In the genomic region with DNA sequence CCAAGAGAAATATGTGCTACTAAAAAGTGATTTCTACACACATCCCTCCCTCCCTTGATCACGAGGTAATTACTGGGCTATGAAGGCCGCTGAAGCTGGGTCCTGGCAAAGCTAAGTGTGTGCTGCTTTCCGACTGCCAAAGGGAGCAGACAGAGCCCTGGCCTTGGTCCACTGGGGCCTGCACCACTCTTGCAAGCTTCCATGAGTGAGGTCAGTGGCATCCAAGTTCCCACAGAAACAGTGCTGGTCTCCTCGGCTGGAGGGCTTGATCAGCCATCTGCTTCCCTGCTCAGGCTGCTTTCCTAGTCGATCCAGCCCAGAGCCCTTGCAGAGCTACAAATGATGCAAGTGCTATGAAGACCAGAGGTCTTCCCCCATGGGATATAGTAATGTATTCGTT, we compare ENCODE assay signal across 15 cellular contexts.
DNase-seq lines count a peak whose midpoint lies in the region; ATAC-seq and TF ChIP-seq lines count a peak whose summit lies in the region.
"Had no signal": no experiment of that assay in that cellular context is flagged by ENCODE, and none has a peak within 500 bp of the region (broad histone marks: within the 10 kb centered on the region; RNA-seq: fewer than 3 reads in every experiment).

No MANE protein-coding gene starts in this region.

- no peak overlapping the region for H2AK9ac ChIP-seq in IMR-90 (replicated peaks; ENCODE audit: low read depth, low read length, poor library complexity)

- H4K91ac ChIP-seq in IMR-90 (ENCODE audit: insufficient read depth, low read depth, low read length) = no peak overlapping the region

- H3K36me3 ChIP-seq in IMR-90 (ENCODE audit: control insufficient read depth, insufficient read depth, low read length) (no peaks in the 10 kb centered on the region), fibroblast of lung (ENCODE audit: control insufficient read depth, insufficient read depth, low read length) (no peaks in the 10 kb centered on the region), lower lobe of right lung (no peaks in the 10 kb centered on the region)

- POLR2A ChIA-PET in IMR-90 (lab: Charles Lee; ENCODE audit: unreplicated experiment) = no interaction called here

- no peaks in the 10 kb centered on the region for H3K79me2 ChIP-seq in fibroblast of lung (ENCODE audit: control insufficient read depth, insufficient read depth, low read length)

- H3K14ac ChIP-seq in IMR-90 (replicated peaks; ENCODE audit: low read depth, low read length) = peak overlapping the region; percentile 19

- ATAC-seq in IMR-90 (ENCODE audit: low read depth) = no peak
- ATAC-seq in lower lobe of right lung = peak; percentile 32 to 78
- ATAC-seq in GM18858 (IDR thresholded peaks at IDR 0.05; ENCODE audit: unreplicated experiment) = no peak

- H3K4me1 ChIP-seq in IMR-90 (ENCODE audit: control insufficient read depth, insufficient read depth, low read length) (peaks cover 29% of the 10 kb centered on the region), fibroblast of lung (ENCODE audit: control insufficient read depth, extremely low read depth, insufficient read depth, low read length) (peaks cover 11% of the 10 kb centered on the region), lower lobe of right lung (no peaks in the 10 kb centered on the region)

- H3K27me3 ChIP-seq in IMR-90 (ENCODE audit: control insufficient read depth, insufficient read depth, low read length) = no peaks in the 10 kb centered on the region
- no peaks in the 10 kb centered on the region for H3K27me3 ChIP-seq in fibroblast of lung (ENCODE audit: control insufficient read depth, insufficient read depth, low read length)
- H3K27me3 ChIP-seq in lower lobe of right lung (ENCODE audit: low read depth) = no peaks in the 10 kb centered on the region
- H3K27me3 ChIP-seq: esophagus muscularis mucosa had no signal

- 0 out of 2 replicates have a peak overlapping the region, but pooled peaks have one; percentile 13 for H3K23ac ChIP-seq in IMR-90 (ENCODE audit: low read depth, low read length)

- no peak overlapping the region for H3K27ac ChIP-seq in IMR-90 (ENCODE audit: insufficient read depth, low read length)
- H3K27ac ChIP-seq in fibroblast of lung (ENCODE audit: insufficient read depth, low read length) = no peak overlapping the region
- no peak overlapping the region for H3K27ac ChIP-seq in lower lobe of right lung

- H2AK5ac ChIP-seq in IMR-90 (ENCODE audit: low read depth, low read length) = no peak overlapping the region

- DNase-seq in IMR-90 (no peak), fibroblast of lung (ENCODE audit: low read depth in 2 of 2) (peak; percentile 68 to 82), lower lobe of right lung (no peak), stromal cell of bone marrow (ENCODE audit: low read depth) (peak; percentile 81), HuH-7 (ENCODE audit: low spot score) (no peak), NCI-H1436 (lab: John Stamatoyannopoulos, UW) (no peak), RKO (ENCODE audit: low spot score) (no peak)
- DNase-seq: activated CD8-positive, alpha-beta memory T cell treated with anti-CD3 and anti-CD28 coated beads for 24 hours; activated naive CD4-positive, alpha-beta T cell treated with Interleukin-2 at 50 U/mL for 16 hours; DND-41; KBM-7; NCI-H187; NCI-H748 treated with DMSO at 0.1 percent for 48 hours had no signal

- no peak for TF ChIP-seq RAD21 in IMR-90 (IDR thresholded peaks at IDR 0.05; ENCODE audit: low read length)

- TF ChIP-seq POLR2A in IMR-90 (IDR thresholded peaks at IDR 0.05; ENCODE audit: low read depth, low read length) = no peak

- dilution Hi-C loops in IMR-90 (cut with HindIII; ENCODE audit: low sequenced_read_pairs, unreplicated experiment) = no loop called here

- peaks cover 29% of the 10 kb centered on the region for H3K9me1 ChIP-seq in IMR-90 (ENCODE audit: insufficient read depth, low read length)

- H2AFZ ChIP-seq in IMR-90 (replicated peaks; ENCODE audit: low read length, poor library complexity) = no peak overlapping the region
- no peak overlapping the region for H2AFZ ChIP-seq in fibroblast of lung (ENCODE audit: low read length)

- H2BK15ac ChIP-seq in IMR-90 (ENCODE audit: low read depth, low read length) = no peak overlapping the region

- no peaks in the 10 kb centered on the region for H4K20me1 ChIP-seq in IMR-90 (ENCODE audit: insufficient read depth, low read length)
- no peaks in the 10 kb centered on the region for H4K20me1 ChIP-seq in fibroblast of lung (ENCODE audit: control insufficient read depth, extremely low read depth, insufficient read depth, low read length)

- intact Hi-C loops in IMR-90 (cut with micrococcal nuclease) = no loop called here
- intact Hi-C loops in lower lobe of right lung (cut with DNase I) = no loop called here

- in situ Hi-C loops in IMR-90 (cut with MboI; ENCODE audit: low sequenced_read_pairs) = no loop called here

- TF ChIP-seq CTCF in IMR-90 (conservative IDR thresholded peaks at IDR 0.05; ENCODE audit: low read depth, low read length) (no peak), fibroblast of lung (conservative IDR thresholded peaks at IDR 0.05 in 1 of 2, IDR thresholded peaks at IDR 0.05 in 1 of 2; ENCODE audit: low read depth in 1 of 2, low read length in 2 of 2) (no peak), lower lobe of right lung (IDR thresholded peaks at IDR 0.05) (no peak)

- H3K9ac ChIP-seq in IMR-90 (ENCODE audit: low read depth, low read length) = no peak overlapping the region
- H3K9ac ChIP-seq in fibroblast of lung (ENCODE audit: insufficient read depth, low read length) = no peak overlapping the region

- peak overlapping the region; percentile 18; the same call in 1 of the 2 replicates for H3K4ac ChIP-seq in IMR-90 (ENCODE audit: low read depth, low read length)

- H4K8ac ChIP-seq in IMR-90 (ENCODE audit: low read depth in 2 of 2, low read length in 2 of 2) = no peak overlapping the region

- no peak overlapping the region; the same call in 1 of the 2 replicates for H3K18ac ChIP-seq in IMR-90 (ENCODE audit: low read depth, low read length)

- CTCF ChIA-PET in IMR-90 (lab: Yijun Ruan, JAX) = interaction anchor here (0.6 to 1.3 kb wide), 3 partner anchors 20 to 213 kb away, joined by 3 read pairs; a partner anchor contains a TSS

- H2BK120ac ChIP-seq in IMR-90 (ENCODE audit: low read depth, low read length) = 0 out of 2 replicates have a peak overlapping the region, but pooled peaks have one; percentile 23

- BruUV-seq in IMR-90 (replicated peaks; lab: Mats Ljungman, UMichigan) = no TSS peak

- H2BK20ac ChIP-seq in IMR-90 (ENCODE audit: low read depth, low read length) = no peak overlapping the region

- H3K4me2 ChIP-seq in IMR-90 (ENCODE audit: low read depth, low read length) (no peak overlapping the region), fibroblast of lung (ENCODE audit: extremely low read depth, insufficient read depth, low read length) (no peak overlapping the region)

- H4K5ac ChIP-seq in IMR-90 (ENCODE audit: low read depth, low read length) = no peak overlapping the region

- H3K9me3 ChIP-seq in IMR-90 (ENCODE audit: control insufficient read depth, insufficient read depth, low read length) (no peaks in the 10 kb centered on the region), fibroblast of lung (ENCODE audit: control insufficient read depth, insufficient read depth, low read depth, low read length) (no peaks in the 10 kb centered on the region), lower lobe of right lung (no peaks in the 10 kb centered on the region)
- H3K9me3 ChIP-seq: esophagus muscularis mucosa had no signal

- H3K4me3 ChIP-seq in IMR-90 (ENCODE audit: insufficient read depth, low read depth, low read length) (no peak overlapping the region), fibroblast of lung (replicated peaks in 1 of 4; ENCODE audit: control extremely low read depth in 1 of 4, insufficient read depth in 1 of 4, low read depth in 3 of 4, low read length in 4 of 4) (no peak overlapping the region), lower lobe of right lung (no peak overlapping the region)

- H2BK5ac ChIP-seq in IMR-90 (ENCODE audit: low read depth, low read length, poor library complexity, severe bottlenecking) = no peak overlapping the region

- no peak overlapping the region for H3K56ac ChIP-seq in IMR-90 (ENCODE audit: extremely low read depth, insufficient read depth, low read length)

- peaks cover 0 to 3% of the 10 kb centered on the region in 2 experiments; a peak in 1 of 4 replicates for H3K79me1 ChIP-seq in IMR-90 (ENCODE audit: low read depth in 1 of 2, low read length in 2 of 2)

- WGBS in IMR-90 (ENCODE audit: extremely low coverage in 2 of 2, insufficient read length in 1 of 2), 2 experiments = 64% methylated on average over 2 of the region's 6 CpGs; no CpG with 5 or more reads in 1 of the 2 experiments

TF ChIP-seq in IMR-90, 13 proteins besides CTCF, POLR2A, EP300 and RAD21 (continues in another document):
- TF ChIP-seq FOS (IDR thresholded peaks at IDR 0.05; ENCODE audit: low read depth, low read length) (no peak), MAZ (IDR thresholded peaks at IDR 0.05; ENCODE audit: borderline replicate concordance, low read depth, low read length) (no peak), CHD1 (IDR thresholded peaks at IDR 0.05; ENCODE audit: low read depth, low read length) (no peak), MAFK (IDR thresholded peaks at IDR 0.05; ENCODE audit: low read depth, low read length) (no peak), BHLHE40 (IDR thresholded peaks at IDR 0.05; ENCODE audit: low read depth, low read length) (no peak), RFX5 (IDR thresholded peaks at IDR 0.05; ENCODE audit: low read depth, low read length) (no peak), NFE2L2 (IDR thresholded peaks at IDR 0.05; ENCODE audit: low read depth, low read length) (no peak), RCOR1 (IDR thresholded peaks at IDR 0.05; ENCODE audit: insufficient replicate concordance, low read length) (no peak), MXI1 (IDR thresholded peaks at IDR 0.05; ENCODE audit: borderline replicate concordance, low read depth, low read length) (no peak)
- TF ChIP-seq, protein P1, sequence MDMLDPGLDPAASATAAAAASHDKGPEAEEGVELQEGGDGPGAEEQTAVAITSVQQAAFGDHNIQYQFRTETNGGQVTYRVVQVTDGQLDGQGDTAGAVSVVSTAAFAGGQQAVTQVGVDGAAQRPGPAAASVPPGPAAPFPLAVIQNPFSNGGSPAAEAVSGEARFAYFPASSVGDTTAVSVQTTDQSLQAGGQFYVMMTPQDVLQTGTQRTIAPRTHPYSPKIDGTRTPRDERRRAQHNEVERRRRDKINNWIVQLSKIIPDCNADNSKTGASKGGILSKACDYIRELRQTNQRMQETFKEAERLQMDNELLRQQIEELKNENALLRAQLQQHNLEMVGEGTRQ (IDR thresholded peaks at IDR 0.05; ENCODE audit: low read depth, low read length) = no peak

Comparison
In these comparisons a context has a peak if more than half of its experiments do, and no peak if none do; other contexts are left out.
1. ATAC-seq: peak in lower lobe of right lung (2 of 2); none in IMR-90 (single experiment) and GM18858 (single experiment).
2. DNase-seq: peak in fibroblast of lung (2 of 2) and stromal cell of bone marrow (single experiment); none in IMR-90 (single experiment), lower lobe of right lung (single experiment), HuH-7 (single experiment), NCI-H1436 (single experiment) and RKO (single experiment).